Comparison of ENCODE assay signal across 19 cellular contexts in the genomic region with DNA sequence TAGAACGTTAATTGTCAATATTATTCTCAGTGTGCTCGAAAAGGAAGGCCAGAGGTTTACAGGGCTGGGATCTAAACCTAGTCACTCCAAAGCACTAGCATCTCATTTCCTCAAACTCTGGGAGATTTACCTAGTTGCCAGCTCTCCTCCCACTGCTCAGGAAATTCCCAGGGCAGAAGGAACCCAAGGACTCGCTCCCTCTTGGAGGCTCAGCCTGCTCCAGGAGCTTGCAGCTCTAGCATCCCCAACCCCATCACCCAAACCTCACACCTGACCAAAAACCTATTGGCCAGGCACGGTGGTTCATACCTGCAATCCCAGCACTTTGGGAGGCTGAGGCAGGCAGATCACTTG. TPM values are rescaled to one million over a fixed set of nuclear protein-coding genes. Genes with fewer than 3 reads are reported as not detected.
DNase-seq lines count a peak whose midpoint lies in the region; ATAC-seq and TF ChIP-seq lines count a peak whose summit lies in the region.
"Had no signal": no experiment of that assay in that cellular context is flagged by ENCODE, and none has a peak within 500 bp of the region (broad histone marks: within the 10 kb centered on the region; RNA-seq: fewer than 3 reads in every experiment).

No MANE protein-coding gene starts in this region.

- no peak overlapping the region for H3K4me3 ChIP-seq in right atrium auricular region
- H3K4me3 ChIP-seq in lung: no peak overlapping the region
- H3K4me3 ChIP-seq: K562, tibial artery had no signal

- intact Hi-C loops in cardiac septum (cut with DNase I): no loop called here

- no peaks in the 10 kb centered on the region for H3K27me3 ChIP-seq in right atrium auricular region
- H3K27me3 ChIP-seq in lung (ENCODE audit: control insufficient read depth, insufficient read depth): no peaks in the 10 kb centered on the region
- H3K27me3 ChIP-seq: neutrophil, tibial artery had no signal

- 40 to 72% methylated on average over 4 of the region's 4 CpGs for WGBS in lung, 2 donors

- peaks cover 0 to 6% of the 10 kb centered on the region in 2 donors for H3K4me1 ChIP-seq in right atrium auricular region
- peaks cover 3 to 5% of the 10 kb centered on the region in 2 donors for H3K4me1 ChIP-seq in lung (ENCODE audit: control insufficient read depth in 2 of 2, insufficient read depth in 2 of 2, low read length in 2 of 2)

- H3K9me3 ChIP-seq in right atrium auricular region (no peaks in the 10 kb centered on the region), lung (ENCODE audit: control insufficient read depth in 2 of 2, insufficient read depth in 1 of 2, low read length in 1 of 2) (no peaks in the 10 kb centered on the region)
- H3K9me3 ChIP-seq: neutrophil, tibial artery had no signal

- ATAC-seq in lung (ENCODE audit: insufficient read depth, low FRiP score) (peak; percentile 34), HG02938 (IDR thresholded peaks at IDR 0.05; ENCODE audit: unreplicated experiment) (no peak), GM18502 (IDR thresholded peaks at IDR 0.05; ENCODE audit: poor library complexity, unreplicated experiment) (no peak), HG03342 (IDR thresholded peaks at IDR 0.05; ENCODE audit: unreplicated experiment) (no peak)
- ATAC-seq: K562 had no signal

- no peak for TF ChIP-seq CTCF in right atrium auricular region (IDR thresholded peaks at IDR 0.05)
- TF ChIP-seq CTCF in lung (IDR thresholded peaks at IDR 0.05; ENCODE audit: control extremely low read depth, extremely low read depth): no peak

- DNase-seq in cardiac septum (ENCODE audit: low spot score) (peak; percentile 27), right atrium auricular region (ENCODE audit: low spot score) (no peak), lung (ENCODE audit: low spot score) (no peak), NCI-H2107 treated with DMSO at 0.1 percent for 48 hours (lab: John Stamatoyannopoulos, UW; ENCODE audit: unreplicated experiment) (no peak)
- DNase-seq: activated CD4-positive, alpha-beta T cell treated with anti-CD3 and anti-CD28 coated beads, Interleukin-2, amount 50 U/mL, for 1 hour; activated gamma-delta T cell treated with Interleukin-2 at 50 U/mL for 16 hours; central memory CD4-positive, alpha-beta T cell; DMS79; NCI-H1694; NCI-H526; tibial artery had no signal

- H3K36me3 ChIP-seq in right atrium auricular region (no peaks in the 10 kb centered on the region), lung (ENCODE audit: control insufficient read depth in 2 of 2, insufficient read depth in 2 of 2, low read length in 2 of 2) (no peaks in the 10 kb centered on the region)
- H3K36me3 ChIP-seq: neutrophil, tibial artery had no signal

- H3K27ac ChIP-seq in right atrium auricular region (no peak overlapping the region), angular gyrus (ENCODE audit: low read depth, low read length) (peak overlapping the region; percentile 19), lung (ENCODE audit: low read depth in 1 of 2, low read length in 1 of 2) (no peak overlapping the region)
- H3K27ac ChIP-seq: epithelial cell of prostate, neutrophil, RWPE1, tibial artery had no signal

RNA-seq across cellular contexts. Expression of gene SERINC5, which starts 26.0 kb away (rescaled TPM):
- 20.9 TPM for total RNA-seq in cardiac septum
- 10 to 100 TPM in 1 of 2 donors, 1 to 10 TPM in 1; 9.2 to 11.0 TPM for total RNA-seq in right atrium auricular region
- 10 to 100 TPM; 41.2 to 84.5 TPM for total RNA-seq in lung
- polyA plus RNA-seq in lung: 1 to 10 TPM; 6.2 to 6.5 TPM
